9 cellular contexts compared by ENCODE assay signal in genomic region chr6:165643015-165643414, GRCh38. TPM values are rescaled to one million over a fixed set of nuclear protein-coding genes. Genes with fewer than 3 reads are reported as not detected.
"Had no signal": no experiment of that assay in that cellular context is flagged by ENCODE, and none has a peak within 500 bp of the region (broad histone marks: within the 10 kb centered on the region; RNA-seq: fewer than 3 reads in every experiment).

No MANE protein-coding gene starts in this region.

- FAIRE-seq: G401.6, GM12878, GM12891, GM12892, GM18507, GM19239 had no signal

- DNase-seq: GDM1, GF-D8 had no signal

- H3K4me3 ChIP-seq: GM12878 had no signal

- ATAC-seq: GM12878 had no signal

RNA-seq across cellular contexts. Expression of gene PDE10A, which starts 20.0 kb away (rescaled TPM):
- total RNA-seq: G401 had no signal
